Comparison of ENCODE assay signal across 15 cellular contexts in the genomic region with DNA sequence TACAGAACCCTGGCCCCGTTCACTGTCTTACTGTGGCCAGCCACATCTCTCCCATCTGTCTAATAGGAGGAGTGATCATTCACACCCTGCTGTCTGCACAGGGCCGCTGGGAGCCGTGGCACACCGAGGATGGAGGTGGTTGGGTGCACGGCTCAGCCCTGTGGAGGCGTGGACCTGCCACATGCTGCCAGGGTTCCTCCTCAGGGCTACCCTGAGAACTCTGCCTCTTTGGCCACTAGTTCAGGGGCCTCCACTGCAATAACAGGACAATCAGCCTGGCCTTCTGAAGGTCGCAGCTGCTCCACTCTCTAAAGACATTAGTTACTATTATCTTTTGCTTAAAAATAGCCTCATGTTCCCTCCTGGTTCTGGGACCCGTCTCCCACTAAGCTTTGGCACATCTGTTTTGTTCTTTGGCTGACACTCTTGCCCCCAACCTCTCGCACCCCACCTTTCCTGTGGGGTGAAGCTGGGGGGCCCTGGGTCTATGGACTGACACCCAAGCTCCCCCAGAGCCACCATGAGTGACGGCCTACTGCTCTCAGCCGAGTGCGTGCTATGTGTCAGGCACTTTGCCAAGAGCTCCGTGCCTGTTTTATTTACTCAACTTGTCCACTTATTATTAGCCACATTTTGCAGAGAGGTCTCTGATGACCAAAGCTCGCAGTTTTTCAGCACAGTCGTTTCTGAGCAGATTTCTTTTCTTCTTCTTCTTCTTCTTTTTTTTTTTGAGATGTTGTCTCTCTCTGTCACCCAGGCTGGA.
DNase-seq lines count a peak whose midpoint lies in the region; ATAC-seq, FAIRE-seq and TF ChIP-seq lines count a peak whose summit lies in the region.
"Had no signal": no experiment of that assay in that cellular context is flagged by ENCODE, and none has a peak within 500 bp of the region (broad histone marks: within the 10 kb centered on the region; RNA-seq: fewer than 3 reads in every experiment).

No MANE protein-coding gene starts in this region.

- no peaks in the 10 kb centered on the region for H3K79me2 ChIP-seq in K562 (ENCODE audit: control insufficient read depth, insufficient read depth, low read length)
- H3K79me2 ChIP-seq in OCI-LY7 (ENCODE audit: insufficient read depth, low read depth, low read length): no peaks in the 10 kb centered on the region

- H3K9ac ChIP-seq in K562 (ENCODE audit: insufficient read depth in 1 of 2, low read depth in 2 of 2, low read length in 2 of 2): no peak overlapping the region
- H3K9ac ChIP-seq: neural progenitor cell had no signal

- no peak for TF ChIP-seq CTCF in HFFc6 (IDR thresholded peaks at IDR 0.05)
- no peak for TF ChIP-seq CTCF in K562 (IDR thresholded peaks at IDR 0.05 in 2 of 3, conservative IDR thresholded peaks at IDR 0.05 in 1 of 3; ENCODE audit: insufficient read depth in 2 of 3, low read depth in 1 of 3, low read length in 3 of 3)
- TF ChIP-seq CTCF in stomach (IDR thresholded peaks at IDR 0.05): no peak
- TF ChIP-seq CTCF in OCI-LY7 (conservative IDR thresholded peaks at IDR 0.05; ENCODE audit: low read length): no peak

- H4K20me1 ChIP-seq in K562 (replicated peaks; ENCODE audit: control insufficient read depth, insufficient read depth, low read length): 0 out of 2 replicates have a peak, but pooled peaks cover 7% of the 10 kb centered on the region
- no peaks in the 10 kb centered on the region for H4K20me1 ChIP-seq in OCI-LY7 (ENCODE audit: insufficient read depth, low read length)

- H2AFZ ChIP-seq in K562 (ENCODE audit: low read depth, low read length) (no peak overlapping the region), OCI-LY7 (ENCODE audit: low read length) (no peak overlapping the region)
- H2AFZ ChIP-seq: neural progenitor cell had no signal

- peaks cover 4% of the 10 kb centered on the region for H3K9me1 ChIP-seq in K562 (ENCODE audit: control insufficient read depth, insufficient read depth, low read length)

- H3K9me3 ChIP-seq in K562 (replicated peaks; ENCODE audit: control insufficient read depth, insufficient read depth, low read depth, low read length): no peaks in the 10 kb centered on the region
- no peaks in the 10 kb centered on the region for H3K9me3 ChIP-seq in right cardiac atrium (ENCODE audit: control insufficient read depth, low read length)
- no peaks in the 10 kb centered on the region for H3K9me3 ChIP-seq in stomach
- H3K9me3 ChIP-seq in OCI-LY7 (ENCODE audit: low read length): no peaks in the 10 kb centered on the region
- H3K9me3 ChIP-seq: MG63 had no signal

- H3K27ac Mint-ChIP-seq in HFFc6: peak overlapping the region; percentile 8; the same call in 1 of the 2 replicates
- no peak overlapping the region for H3K27ac Mint-ChIP-seq in activated naive CD8-positive, alpha-beta T cell treated with anti-CD3 and anti-CD28 coated beads, Interleukin-2, amount 50 U/mL, for 24 hours
- H3K27ac Mint-ChIP-seq: activated CD4-positive, alpha-beta memory T cell treated with anti-CD3 and anti-CD28 coated beads for 36 hours; activated naive CD4-positive, alpha-beta T cell treated with anti-CD3 and anti-CD28 coated beads, Interleukin-2, amount 50 U/mL, for 24 hours; CD8-positive, alpha-beta T cell; neural progenitor cell had no signal

- no peak for TF ChIP-seq POLR2A in K562 (conservative IDR thresholded peaks at IDR 0.05)
- TF ChIP-seq POLR2A in stomach (IDR thresholded peaks at IDR 0.05): no peak

- WGBS in K562 (ENCODE audit: insufficient coverage, low coverage, missing lambda C conversion rate): under 1% methylated on average over 15 of the region's 15 CpGs
- 33% methylated on average over 15 of the region's 15 CpGs for WGBS in right cardiac atrium
- 47 to 50% (median 49%) methylated on average over 15 of the region's 15 CpGs for WGBS in stomach, 5 donors

- DNase-seq in HFFc6 (no peak), K562 (ENCODE audit: extremely low read depth in 1 of 4, low spot score in 3 of 4) (no peak), right cardiac atrium (peak; percentile 63 to 84 (median 78)), stomach (peak; percentile 76), OCI-LY7 (ENCODE audit: low spot score) (no peak), NCI-H128 (lab: John Stamatoyannopoulos, UW; ENCODE audit: unreplicated experiment) (no peak), mesenteric fat pad (ENCODE audit: low spot score) (no peak)
- no peak for DNase-seq in activated naive CD8-positive, alpha-beta T cell treated with anti-CD3 and anti-CD28 coated beads, Interleukin-2, amount 50 U/mL, for 24 hours
- DNase-seq: activated CD4-positive, alpha-beta memory T cell treated with anti-CD3 and anti-CD28 coated beads for 36 hours; CD8-positive, alpha-beta T cell; MG63; stimulated activated CD4-positive, alpha-beta T cell treated with anti-CD3 and anti-CD28 coated beads, Interleukin-2, amount 100 ng/mL, for 48 hours; T-helper 1 cell had no signal

- H3K36me3 ChIP-seq in K562 (ENCODE audit: control insufficient read depth, insufficient read depth, low read length): no peaks in the 10 kb centered on the region
- H3K36me3 ChIP-seq in stomach: peaks cover 7 to 78% (median 70%) of the 10 kb centered on the region in 4 donors
- H3K36me3 ChIP-seq in OCI-LY7 (ENCODE audit: insufficient read depth, low read length): no peaks in the 10 kb centered on the region
- H3K36me3 ChIP-seq: neural progenitor cell had no signal

- BruUV-seq in K562 (replicated peaks; lab: Mats Ljungman, UMichigan): no TSS peak
- no TSS peak for BruUV-seq in OCI-LY7 (replicated peaks; lab: Mats Ljungman, UMichigan)

- in situ Hi-C loops in K562 (cut with MboI): loop anchor here (5.0 to 10.0 kb wide), 2 partner anchors 103 to 191 kb away; no protein-coding TSS in a partner anchor

- POLR2A ChIA-PET in K562 (lab: Yijun Ruan, JAX): interaction anchor here (0.6 to 1.2 kb wide), 5 partner anchors 31 to 568 kb away, joined by 3 to 5 read pairs (median 3); no protein-coding TSS in a partner anchor
- POLR2A ChIA-PET in OCI-LY7 (lab: Charles Lee): no interaction called here

- intact Hi-C loops in K562 (cut with micrococcal nuclease): loop anchor here (1.0 to 10.0 kb wide), 3 partner anchors 103 to 481 kb away; no protein-coding TSS in a partner anchor
- intact Hi-C loops in right cardiac atrium (cut with DNase I): loop anchor here (2.0 to 5.0 kb wide), 2 partner anchors 103 kb away; no protein-coding TSS in a partner anchor
- intact Hi-C loops in stomach (cut with DNase I; ENCODE audit: low total_unique reads): loop anchor here (5.0 kb wide), 1 partner anchor 103 kb away; no protein-coding TSS in a partner anchor
- intact Hi-C loops in OCI-LY7 (cut with micrococcal nuclease; ENCODE audit: unreplicated experiment): loop anchor here (2.0 kb wide), 1 partner anchor 111 kb away; no protein-coding TSS in a partner anchor

- H3K4me1 ChIP-seq in K562 (replicated peaks in 1 of 2; ENCODE audit: control insufficient read depth in 2 of 2, insufficient read depth in 2 of 2, low read length in 2 of 2): no peaks in the 10 kb centered on the region
- peaks cover 2% of the 10 kb centered on the region for H3K4me1 ChIP-seq in right cardiac atrium (ENCODE audit: control insufficient read depth, insufficient read depth, low read length)
- peaks cover 13 to 39% (median 23%) of the 10 kb centered on the region in 4 donors for H3K4me1 ChIP-seq in stomach
- no peaks in the 10 kb centered on the region for H3K4me1 ChIP-seq in OCI-LY7 (ENCODE audit: insufficient read depth, low read length, poor library complexity, severe bottlenecking)
- H3K4me1 ChIP-seq: neural progenitor cell had no signal

- peaks cover 13 to 52% of the 10 kb centered on the region in 2 experiments; a peak in 3 of 5 replicates for H3K27me3 ChIP-seq in K562 (ENCODE audit: control insufficient read depth in 2 of 2, insufficient read depth in 2 of 2, low read length in 2 of 2)
- no peaks in the 10 kb centered on the region for H3K27me3 ChIP-seq in right cardiac atrium (ENCODE audit: control insufficient read depth, insufficient read depth)
- no peaks in the 10 kb centered on the region for H3K27me3 ChIP-seq in stomach
- H3K27me3 ChIP-seq: MG63, neural progenitor cell had no signal

- FAIRE-seq in K562 (lab: Jason Lieb, UNC): no peak

- H3K27ac ChIP-seq in K562 (ENCODE audit: extremely low read depth, low read depth, low read length) (no peak overlapping the region), right cardiac atrium (ENCODE audit: low read length) (peak overlapping the region; percentile 65), stomach (peak overlapping the region in 4 of 5 donors; percentile 53 to 80 (median 64)), OCI-LY7 (ENCODE audit: low read depth, low read length, poor library complexity, severe bottlenecking) (no peak overlapping the region)
- H3K27ac ChIP-seq: neural progenitor cell had no signal

- no peaks in the 10 kb centered on the region; the same call in 1 of the 2 replicates for H3K27me3 Mint-ChIP-seq in HFFc6 (ENCODE audit: insufficient read depth)
- H3K27me3 Mint-ChIP-seq in activated naive CD8-positive, alpha-beta T cell treated with anti-CD3 and anti-CD28 coated beads, Interleukin-2, amount 50 U/mL, for 24 hours: no peaks in the 10 kb centered on the region
- H3K27me3 Mint-ChIP-seq: activated CD4-positive, alpha-beta memory T cell treated with anti-CD3 and anti-CD28 coated beads for 36 hours; activated naive CD4-positive, alpha-beta T cell treated with anti-CD3 and anti-CD28 coated beads, Interleukin-2, amount 50 U/mL, for 24 hours had no signal

- H3K36me3 Mint-ChIP-seq in HFFc6 (ENCODE audit: low read depth): no peaks in the 10 kb centered on the region
- no peaks in the 10 kb centered on the region for H3K36me3 Mint-ChIP-seq in activated naive CD8-positive, alpha-beta T cell treated with anti-CD3 and anti-CD28 coated beads, Interleukin-2, amount 50 U/mL, for 24 hours (ENCODE audit: low read depth)
- H3K36me3 Mint-ChIP-seq: activated CD4-positive, alpha-beta memory T cell treated with anti-CD3 and anti-CD28 coated beads for 36 hours; activated naive CD4-positive, alpha-beta T cell treated with anti-CD3 and anti-CD28 coated beads, Interleukin-2, amount 50 U/mL, for 24 hours; CD8-positive, alpha-beta T cell had no signal

- H3K9me3 Mint-ChIP-seq in HFFc6: no peaks in the 10 kb centered on the region
- no peaks in the 10 kb centered on the region for H3K9me3 Mint-ChIP-seq in activated naive CD8-positive, alpha-beta T cell treated with anti-CD3 and anti-CD28 coated beads, Interleukin-2, amount 50 U/mL, for 24 hours
- H3K9me3 Mint-ChIP-seq: activated CD4-positive, alpha-beta memory T cell treated with anti-CD3 and anti-CD28 coated beads for 36 hours; activated naive CD4-positive, alpha-beta T cell treated with anti-CD3 and anti-CD28 coated beads, Interleukin-2, amount 50 U/mL, for 24 hours; CD8-positive, alpha-beta T cell; neural progenitor cell had no signal

- H3K9me2 ChIP-seq in OCI-LY7 (ENCODE audit: insufficient read depth, low read length): no peaks in the 10 kb centered on the region

- CTCF ChIA-PET in K562 (lab: Yijun Ruan, JAX; ENCODE audit: low intra/inter-chr PET ratio) (interaction anchor here (0.8 to 3.1 kb wide), 4 partner anchors 103 to 480 kb away, joined by 4 to 26 read pairs (median 18); no protein-coding TSS in a partner anchor), OCI-LY7 (lab: Charles Lee; ENCODE audit: unreplicated experiment) (interaction anchor here (1.5 to 1.8 kb wide), 2 partner anchors 7 to 111 kb away, joined by 5 read pairs; no protein-coding TSS in a partner anchor)

- no peaks in the 10 kb centered on the region for H3K4me1 Mint-ChIP-seq in HFFc6 (ENCODE audit: low read depth)
- no peaks in the 10 kb centered on the region for H3K4me1 Mint-ChIP-seq in activated naive CD8-positive, alpha-beta T cell treated with anti-CD3 and anti-CD28 coated beads, Interleukin-2, amount 50 U/mL, for 24 hours
- H3K4me1 Mint-ChIP-seq: activated naive CD4-positive, alpha-beta T cell treated with anti-CD3 and anti-CD28 coated beads, Interleukin-2, amount 50 U/mL, for 24 hours had no signal

- no peak for TF ChIP-seq RAD21 in K562 (CRISPR knock-in tag; conservative IDR thresholded peaks at IDR 0.05 in 1 of 2, IDR thresholded peaks at IDR 0.05 in 1 of 2)

- H3K4me3 ChIP-seq in K562: no peak overlapping the region
- no peak overlapping the region for H3K4me3 ChIP-seq in right cardiac atrium (ENCODE audit: low read length)
- no peak overlapping the region for H3K4me3 ChIP-seq in stomach
- no peak overlapping the region for H3K4me3 ChIP-seq in OCI-LY7 (ENCODE audit: low read depth, low read length, poor library complexity, severe bottlenecking)
- H3K4me3 ChIP-seq: MG63, neural progenitor cell had no signal

- H3K4me3 Mint-ChIP-seq in HFFc6: no peak overlapping the region
- H3K4me3 Mint-ChIP-seq in activated naive CD8-positive, alpha-beta T cell treated with anti-CD3 and anti-CD28 coated beads, Interleukin-2, amount 50 U/mL, for 24 hours: no peak overlapping the region
- H3K4me3 Mint-ChIP-seq: activated CD4-positive, alpha-beta memory T cell treated with anti-CD3 and anti-CD28 coated beads for 36 hours; activated naive CD4-positive, alpha-beta T cell treated with anti-CD3 and anti-CD28 coated beads, Interleukin-2, amount 50 U/mL, for 24 hours; CD8-positive, alpha-beta T cell; neural progenitor cell had no signal

- H3K4me2 ChIP-seq in K562 (ENCODE audit: insufficient read depth, low read length) (no peak overlapping the region), OCI-LY7 (ENCODE audit: low read length) (no peak overlapping the region)
- H3K4me2 ChIP-seq: neural progenitor cell had no signal

- ATAC-seq in K562 (no peak), right cardiac atrium (peak; percentile 27 to 30)
- ATAC-seq in activated naive CD8-positive, alpha-beta T cell treated with anti-CD3 and anti-CD28 coated beads, Interleukin-2, amount 50 U/mL, for 24 hours: no peak
- ATAC-seq: CD8-positive, alpha-beta T cell had no signal

- TF ChIP-seq EP300 in K562 (IDR thresholded peaks at IDR 0.05; ENCODE audit: low read length) (no peak), stomach (IDR thresholded peaks at IDR 0.05) (no peak)

Comparison
In these comparisons a context has a peak if more than half of its experiments do, and no peak if none do; other contexts are left out.
1. DNase-seq: peak in right cardiac atrium (3 of 3) and stomach (single experiment); none in HFFc6 (single experiment), K562 (0 of 4), OCI-LY7 (single experiment), NCI-H128 (single experiment), activated naive CD8-positive, alpha-beta T cell treated with anti-CD3 and anti-CD28 coated beads, Interleukin-2, amount 50 U/mL, for 24 hours (single experiment) and mesenteric fat pad (single experiment).
2. ATAC-seq: peak in right cardiac atrium (2 of 2); none in K562 (single experiment) and activated naive CD8-positive, alpha-beta T cell treated with anti-CD3 and anti-CD28 coated beads, Interleukin-2, amount 50 U/mL, for 24 hours (single experiment).
3. H3K27ac ChIP-seq: peak in right cardiac atrium (single experiment) and stomach (4 of 5); none in K562 (single experiment) and OCI-LY7 (single experiment).